ENCODE assay signal across 1 cellular context in genomic region chr14:68526420-68527105, GRCh38.
TF ChIP-seq lines count a peak whose summit lies in the region.

No MANE protein-coding gene starts in this region.

TF ChIP-seq in SK-N-SH treated with all-trans-retinoic acid at 6 μM for 48 hours, 23 proteins besides CTCF, POLR2A, EP300 and RAD21 (continued from another document):
- TF ChIP-seq, protein P1, sequence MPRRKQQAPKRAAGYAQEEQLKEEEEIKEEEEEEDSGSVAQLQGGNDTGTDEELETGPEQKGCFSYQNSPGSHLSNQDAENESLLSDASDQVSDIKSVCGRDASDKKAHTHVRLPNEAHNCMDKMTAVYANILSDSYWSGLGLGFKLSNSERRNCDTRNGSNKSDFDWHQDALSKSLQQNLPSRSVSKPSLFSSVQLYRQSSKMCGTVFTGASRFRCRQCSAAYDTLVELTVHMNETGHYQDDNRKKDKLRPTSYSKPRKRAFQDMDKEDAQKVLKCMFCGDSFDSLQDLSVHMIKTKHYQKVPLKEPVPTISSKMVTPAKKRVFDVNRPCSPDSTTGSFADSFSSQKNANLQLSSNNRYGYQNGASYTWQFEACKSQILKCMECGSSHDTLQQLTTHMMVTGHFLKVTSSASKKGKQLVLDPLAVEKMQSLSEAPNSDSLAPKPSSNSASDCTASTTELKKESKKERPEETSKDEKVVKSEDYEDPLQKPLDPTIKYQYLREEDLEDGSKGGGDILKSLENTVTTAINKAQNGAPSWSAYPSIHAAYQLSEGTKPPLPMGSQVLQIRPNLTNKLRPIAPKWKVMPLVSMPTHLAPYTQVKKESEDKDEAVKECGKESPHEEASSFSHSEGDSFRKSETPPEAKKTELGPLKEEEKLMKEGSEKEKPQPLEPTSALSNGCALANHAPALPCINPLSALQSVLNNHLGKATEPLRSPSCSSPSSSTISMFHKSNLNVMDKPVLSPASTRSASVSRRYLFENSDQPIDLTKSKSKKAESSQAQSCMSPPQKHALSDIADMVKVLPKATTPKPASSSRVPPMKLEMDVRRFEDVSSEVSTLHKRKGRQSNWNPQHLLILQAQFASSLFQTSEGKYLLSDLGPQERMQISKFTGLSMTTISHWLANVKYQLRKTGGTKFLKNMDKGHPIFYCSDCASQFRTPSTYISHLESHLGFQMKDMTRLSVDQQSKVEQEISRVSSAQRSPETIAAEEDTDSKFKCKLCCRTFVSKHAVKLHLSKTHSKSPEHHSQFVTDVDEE (CRISPR knock-in tag; IDR thresholded peaks at IDR 0.05) = no peak
- TF ChIP-seq ZNF565 (CRISPR knock-in tag; conservative IDR thresholded peaks at IDR 0.05; ENCODE audit: low read depth) (no peak), PPARA (CRISPR knock-in tag; IDR thresholded peaks at IDR 0.05; ENCODE audit: borderline replicate concordance) (no peak), GLIS3 (CRISPR knock-in tag; IDR thresholded peaks at IDR 0.05) (no peak)
- TF ChIP-seq, protein P2, sequence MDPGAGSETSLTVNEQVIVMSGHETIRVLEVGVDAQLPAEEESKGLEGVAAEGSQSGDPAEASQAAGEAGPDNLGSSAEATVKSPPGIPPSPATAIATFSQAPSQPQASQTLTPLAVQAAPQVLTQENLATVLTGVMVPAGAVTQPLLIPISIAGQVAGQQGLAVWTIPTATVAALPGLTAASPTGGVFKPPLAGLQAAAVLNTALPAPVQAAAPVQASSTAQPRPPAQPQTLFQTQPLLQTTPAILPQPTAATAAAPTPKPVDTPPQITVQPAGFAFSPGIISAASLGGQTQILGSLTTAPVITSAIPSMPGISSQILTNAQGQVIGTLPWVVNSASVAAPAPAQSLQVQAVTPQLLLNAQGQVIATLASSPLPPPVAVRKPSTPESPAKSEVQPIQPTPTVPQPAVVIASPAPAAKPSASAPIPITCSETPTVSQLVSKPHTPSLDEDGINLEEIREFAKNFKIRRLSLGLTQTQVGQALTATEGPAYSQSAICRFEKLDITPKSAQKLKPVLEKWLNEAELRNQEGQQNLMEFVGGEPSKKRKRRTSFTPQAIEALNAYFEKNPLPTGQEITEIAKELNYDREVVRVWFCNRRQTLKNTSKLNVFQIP (CRISPR knock-in tag; IDR thresholded peaks at IDR 0.05; ENCODE audit: borderline replicate concordance, low read depth) = no peak
